In genomic region chr4:164383187-164384181, GRCh38 we compare ENCODE assay signal across 9 cellular contexts.
DNase-seq lines count a peak whose midpoint lies in the region; ATAC-seq, FAIRE-seq and TF ChIP-seq lines count a peak whose summit lies in the region.
"Had no signal": no experiment of that assay in that cellular context is flagged by ENCODE, and none has a peak within 500 bp of the region (broad histone marks: within the 10 kb centered on the region; RNA-seq: fewer than 3 reads in every experiment).

No MANE protein-coding gene starts in this region.

- no peak overlapping the region for H3K27ac Mint-ChIP-seq in activated naive CD8-positive, alpha-beta T cell treated with anti-CD3 and anti-CD28 coated beads, Interleukin-2, amount 10 ng/mL, durations not matched to agents 7 days and 5 days

- H3K4me2 ChIP-seq in smooth muscle cell = peak overlapping the region; percentile 87

- no peaks in the 10 kb centered on the region for H3K36me3 Mint-ChIP-seq in activated naive CD8-positive, alpha-beta T cell treated with anti-CD3 and anti-CD28 coated beads, Interleukin-2, amount 10 ng/mL, durations not matched to agents 7 days and 5 days

- no peak for TF ChIP-seq POLR2A in GM12892 (IDR thresholded peaks at IDR 0.05; ENCODE audit: low read depth, low read length)

- ATAC-seq in activated naive CD8-positive, alpha-beta T cell treated with anti-CD3 and anti-CD28 coated beads, Interleukin-2, amount 10 ng/mL, durations not matched to agents 7 days and 5 days (ENCODE audit: low read depth) = no peak
- no peak for ATAC-seq in GM21576 (IDR thresholded peaks at IDR 0.05; ENCODE audit: unreplicated experiment)
- ATAC-seq in GM18907 (IDR thresholded peaks at IDR 0.05; ENCODE audit: unreplicated experiment) = no peak

- no peak for FAIRE-seq in GM12892 (lab: Jason Lieb, UNC)
- FAIRE-seq: A204.1 had no signal

- POLR2A ChIA-PET in activated naive CD8-positive, alpha-beta T cell treated with anti-CD3 and anti-CD28 coated beads, Interleukin-2, amount 10 ng/mL, durations not matched to agents 7 days and 5 days (lab: Charles Lee) = no interaction called here

- H3K4me3 ChIP-seq in iPS-18c (ENCODE audit: insufficient read depth, low read depth, low read length) (peak overlapping the region; percentile 79), smooth muscle cell (peak overlapping the region; percentile 53)

- no peaks in the 10 kb centered on the region for H3K36me3 ChIP-seq in smooth muscle cell (ENCODE audit: low read depth)

- H2AFZ ChIP-seq in smooth muscle cell (ENCODE audit: low read depth) = peak overlapping the region; percentile 6

- peak; percentile 9 for TF ChIP-seq CTCF in smooth muscle cell (IDR thresholded peaks at IDR 0.05; ENCODE audit: borderline replicate concordance, insufficient read depth, poor library complexity, severe bottlenecking)

- H3K4me3 Mint-ChIP-seq in activated naive CD8-positive, alpha-beta T cell treated with anti-CD3 and anti-CD28 coated beads, Interleukin-2, amount 10 ng/mL, durations not matched to agents 7 days and 5 days = no peak overlapping the region

- no peak overlapping the region for H3K27ac ChIP-seq in smooth muscle cell (ENCODE audit: low read depth)

- no peaks in the 10 kb centered on the region for H3K4me1 Mint-ChIP-seq in activated naive CD8-positive, alpha-beta T cell treated with anti-CD3 and anti-CD28 coated beads, Interleukin-2, amount 10 ng/mL, durations not matched to agents 7 days and 5 days

- H3K27me3 ChIP-seq in smooth muscle cell (ENCODE audit: low read depth) = peaks cover 64% of the 10 kb centered on the region

- peaks cover 12% of the 10 kb centered on the region for H3K4me1 ChIP-seq in smooth muscle cell (ENCODE audit: low read depth)

- no peaks in the 10 kb centered on the region for H3K79me2 ChIP-seq in smooth muscle cell (ENCODE audit: low read depth)

- H3F3A ChIP-seq in smooth muscle cell (ENCODE audit: low read depth) = no peaks in the 10 kb centered on the region

- no peaks in the 10 kb centered on the region for H4K20me1 ChIP-seq in smooth muscle cell (ENCODE audit: low read depth)

- 2% methylated on average over 66 of the region's 76 CpGs for WGBS in smooth muscle cell (ENCODE audit: low lambda C conversion rate)

- no peaks in the 10 kb centered on the region for H3K9me3 ChIP-seq in iPS-18c (ENCODE audit: control insufficient read depth, insufficient read depth, low read length)
- H3K9me3 ChIP-seq in smooth muscle cell (replicated peaks; ENCODE audit: low read depth) = no peaks in the 10 kb centered on the region

- no peak overlapping the region for H3K9ac ChIP-seq in smooth muscle cell (ENCODE audit: low read depth)

- DNase-seq in DMS 273 (lab: John Stamatoyannopoulos, UW; ENCODE audit: unreplicated experiment) (peak; percentile 57), DMS 273 treated with DMSO at 0.1 percent for 48 hours (lab: John Stamatoyannopoulos, UW) (no peak), smooth muscle cell (lab: John Stamatoyannopoulos, UW; ENCODE audit: unreplicated experiment) (no peak), GM12892 (ENCODE audit: insufficient read length) (no peak)
- DNase-seq in activated naive CD8-positive, alpha-beta T cell treated with anti-CD3 and anti-CD28 coated beads, Interleukin-2, amount 10 ng/mL, durations not matched to agents 7 days and 5 days = peak; percentile 24

- no peaks in the 10 kb centered on the region for H3K9me3 Mint-ChIP-seq in activated naive CD8-positive, alpha-beta T cell treated with anti-CD3 and anti-CD28 coated beads, Interleukin-2, amount 10 ng/mL, durations not matched to agents 7 days and 5 days

- H3K27me3 Mint-ChIP-seq in activated naive CD8-positive, alpha-beta T cell treated with anti-CD3 and anti-CD28 coated beads, Interleukin-2, amount 10 ng/mL, durations not matched to agents 7 days and 5 days = peaks cover 26% of the 10 kb centered on the region

Comparison
In these comparisons a context has a peak if more than half of its experiments do, and no peak if none do; other contexts are left out.
1. DNase-seq: peak in DMS 273 (single experiment) and activated naive CD8-positive, alpha-beta T cell treated with anti-CD3 and anti-CD28 coated beads, Interleukin-2, amount 10 ng/mL, durations not matched to agents 7 days and 5 days (single experiment); none in DMS 273 treated with DMSO at 0.1 percent for 48 hours (single experiment), smooth muscle cell (single experiment) and GM12892 (single experiment).